ENCODE assay signal across 8 cellular contexts in genomic region chr13:27374650-27375049, GRCh38. TPM values are rescaled to one million over a fixed set of nuclear protein-coding genes. Genes with fewer than 3 reads are reported as not detected.
DNase-seq lines count a peak whose midpoint lies in the region; ATAC-seq, FAIRE-seq and TF ChIP-seq lines count a peak whose summit lies in the region.

No MANE protein-coding gene starts in this region.

- POLR2A ChIA-PET in K562 (lab: Yijun Ruan, JAX): interaction anchor here (0.9 kb wide), 1 partner anchor 113 kb away, joined by 4 read pairs; no protein-coding TSS in a partner anchor

- no peak for TF ChIP-seq EP300 in K562 (IDR thresholded peaks at IDR 0.05; ENCODE audit: low read length)

- in situ Hi-C loops in GM23248 (cut with MboI) (no loop called here), K562 (cut with MboI) (loop anchor here (5.0 kb wide), 1 partner anchor 613 kb away; the partner anchor contains the start of gene URAD)

- H4K20me1 ChIP-seq in GM23248 (ENCODE audit: insufficient read depth) (no peaks in the 10 kb centered on the region), K562 (replicated peaks; ENCODE audit: control insufficient read depth, insufficient read depth, low read length) (no peaks in the 10 kb centered on the region)

- BruUV-seq in K562 (replicated peaks; lab: Mats Ljungman, UMichigan): no TSS peak

- TF ChIP-seq POLR2A in K562 (conservative IDR thresholded peaks at IDR 0.05): no peak

- TF ChIP-seq CTCF in K562 (IDR thresholded peaks at IDR 0.05 in 2 of 3, conservative IDR thresholded peaks at IDR 0.05 in 1 of 3; ENCODE audit: insufficient read depth in 2 of 3, low read depth in 1 of 3, low read length in 3 of 3): peak; percentile 76 to 81 (median 78)

- peaks cover 17% of the 10 kb centered on the region for H3K27me3 ChIP-seq in GM23248 (replicated peaks; ENCODE audit: insufficient read depth)
- peaks cover 11 to 35% of the 10 kb centered on the region in 2 experiments; a peak in 4 of 5 replicates for H3K27me3 ChIP-seq in K562 (ENCODE audit: control insufficient read depth in 2 of 2, insufficient read depth in 2 of 2, low read length in 2 of 2)
- H3K27me3 ChIP-seq in small intestine (ENCODE audit: control insufficient read depth in 2 of 2, insufficient read depth in 2 of 2, low read length in 2 of 2): no peaks in the 10 kb centered on the region

- no peaks in the 10 kb centered on the region for H3K9me2 ChIP-seq in GM23248 (ENCODE audit: insufficient read depth)

- no peak overlapping the region for H3K4me3 ChIP-seq in GM23248
- no peak overlapping the region for H3K4me3 ChIP-seq in K562
- no peak overlapping the region for H3K4me3 ChIP-seq in small intestine (ENCODE audit: low read depth in 1 of 2, low read length in 2 of 2)

- no peaks in the 10 kb centered on the region for H3K4me1 ChIP-seq in GM23248 (ENCODE audit: insufficient read depth)
- no peaks in the 10 kb centered on the region for H3K4me1 ChIP-seq in K562 (replicated peaks in 1 of 2; ENCODE audit: control insufficient read depth in 2 of 2, insufficient read depth in 2 of 2, low read length in 2 of 2)
- peaks cover 0 to 2% of the 10 kb centered on the region in 2 donors for H3K4me1 ChIP-seq in small intestine (ENCODE audit: control insufficient read depth in 2 of 2, insufficient read depth in 1 of 2, low read depth in 1 of 2, low read length in 1 of 2)

- DNase-seq in D341Med (ENCODE audit: low spot score) (peak; percentile 74), GM23248 (peak; percentile 96), NCI-H1930 (lab: John Stamatoyannopoulos, UW) (peak; percentile 67 to 70), T-helper 9 cell (peak; percentile 33), K562 (ENCODE audit: extremely low read depth in 1 of 4, low spot score in 3 of 4) (peak; percentile 64 to 77 (median 68)), hypothalamus (lab: John Stamatoyannopoulos, UW) (peak in 31 of 51 donors; percentile 4 to 62 (median 30)), small intestine (peak; percentile 92)

- peak; percentile 55 to 70 for TF ChIP-seq RAD21 in K562 (CRISPR knock-in tag; conservative IDR thresholded peaks at IDR 0.05 in 1 of 2, IDR thresholded peaks at IDR 0.05 in 1 of 2)

- CTCF ChIA-PET in K562 (lab: Yijun Ruan, JAX; ENCODE audit: low intra/inter-chr PET ratio): interaction anchor here (1.0 to 2.1 kb wide), 3 partner anchors 8 to 452 kb away, joined by 3 to 16 read pairs (median 4); no protein-coding TSS in a partner anchor

- H2AFZ ChIP-seq in GM23248: peak overlapping the region; percentile 2; the same call in 1 of the 2 replicates
- no peak overlapping the region for H2AFZ ChIP-seq in K562 (ENCODE audit: low read depth, low read length)

- FAIRE-seq in K562 (lab: Jason Lieb, UNC) (peak; percentile 95), small intestine (lab: Jason Lieb, UNC) (no peak)

- H3K9ac ChIP-seq in GM23248: no peak overlapping the region
- no peak overlapping the region for H3K9ac ChIP-seq in K562 (ENCODE audit: insufficient read depth in 1 of 2, low read depth in 2 of 2, low read length in 2 of 2)

- H3K9me3 ChIP-seq in GM23248 (ENCODE audit: low read depth): no peaks in the 10 kb centered on the region
- no peaks in the 10 kb centered on the region for H3K9me3 ChIP-seq in K562 (replicated peaks; ENCODE audit: control insufficient read depth, insufficient read depth, low read depth, low read length)
- H3K9me3 ChIP-seq in small intestine (ENCODE audit: control insufficient read depth, low read depth): no peaks in the 10 kb centered on the region

- peak overlapping the region; percentile 38 for H3K4me2 ChIP-seq in GM23248 (ENCODE audit: unreplicated experiment)
- H3K4me2 ChIP-seq in K562 (ENCODE audit: insufficient read depth, low read length): no peak overlapping the region

- H3K79me2 ChIP-seq in GM23248 (ENCODE audit: insufficient read depth) (no peaks in the 10 kb centered on the region), K562 (ENCODE audit: control insufficient read depth, insufficient read depth, low read length) (no peaks in the 10 kb centered on the region)

- no peaks in the 10 kb centered on the region for H3K36me3 ChIP-seq in GM23248 (ENCODE audit: low read depth)
- H3K36me3 ChIP-seq in K562 (ENCODE audit: control insufficient read depth, insufficient read depth, low read length): no peaks in the 10 kb centered on the region
- no peaks in the 10 kb centered on the region for H3K36me3 ChIP-seq in small intestine (ENCODE audit: control insufficient read depth in 2 of 2, insufficient read depth in 2 of 2, low read length in 2 of 2)

- H3K27ac ChIP-seq in GM23248 (no peak overlapping the region), K562 (ENCODE audit: extremely low read depth, low read depth, low read length) (no peak overlapping the region), small intestine (ENCODE audit: low read depth in 1 of 2, low read length in 1 of 2) (peak overlapping the region; percentile 67 to 83)

- ATAC-seq in K562: peak; percentile 98
- no peak for ATAC-seq in HG03521 (IDR thresholded peaks at IDR 0.05; ENCODE audit: unreplicated experiment)

- intact Hi-C loops in K562 (cut with micrococcal nuclease): loop anchor here (1.0 to 5.0 kb wide), 2 partner anchors 452 to 608 kb away; no protein-coding TSS in a partner anchor

- no peaks in the 10 kb centered on the region for H3K9me1 ChIP-seq in K562 (ENCODE audit: control insufficient read depth, insufficient read depth, low read length)

- H3F3A ChIP-seq in GM23248 (ENCODE audit: insufficient read depth): peaks cover 7% of the 10 kb centered on the region; the same call in 1 of the 2 replicates

- WGBS in GM23248 (ENCODE audit: low coverage in 1 of 2, low lambda C conversion rate in 2 of 2, missing lambda C conversion rate in 2 of 2), 2 experiments: 4% methylated on average over 7 of the region's 7 CpGs
- 0% methylated on average over 7 of the region's 7 CpGs for WGBS in K562 (ENCODE audit: insufficient coverage, low coverage, missing lambda C conversion rate)
- 0 to 1% (median 0%) methylated on average over 7 of the region's 7 CpGs for WGBS in small intestine, 3 donors

TF ChIP-seq in K562, 482 proteins besides CTCF, POLR2A, EP300 and RAD21 (continues in another document):
- no peak for TF ChIP-seq PYGO2 (tag; IDR thresholded peaks at IDR 0.05)
- TF ChIP-seq ZBTB11 (CRISPR knock-in tag; IDR thresholded peaks at IDR 0.05): no peak
- peak; percentile 27; the same call in 1 of the 2 replicates for TF ChIP-seq STAG1 (CRISPR knock-in tag; IDR thresholded peaks at IDR 0.05; ENCODE audit: borderline replicate concordance)
- TF ChIP-seq ZNF699 (CRISPR knock-in tag; IDR thresholded peaks at IDR 0.05; ENCODE audit: insufficient replicate concordance): no peak
- TF ChIP-seq SREBF2 (CRISPR knock-in tag; IDR thresholded peaks at IDR 0.05): no peak
- TF ChIP-seq SMC3 (conservative IDR thresholded peaks at IDR 0.05; ENCODE audit: insufficient read depth, low read depth, low read length): peak; percentile 72
- peak; percentile 55 for TF ChIP-seq CREM (IDR thresholded peaks at IDR 0.05; ENCODE audit: low read depth)

RNA-seq across cellular contexts. Expression of gene GTF3A, which starts 49.8 kb away (rescaled TPM):
- total RNA-seq in GM23248 (2014; rRNA removed; shearing (Covaris generic)): 59.9 and 86.2 TPM in 2 replicates
- polyA plus RNA-seq in GM23248 (2016; fragmentation: Nextera tagmentation; extraction: Ambion mirVana) (163 TPM in 2 replicates), K562 (2011; rRNA removed) (126 and 174 TPM in 2 replicates), K562 (2014; fragmentation: Illumina TruSeq; extraction: Trizol) (261 and 303 TPM in 2 replicates), K562 (2014; fragmentation: Nextera tagmentation; extraction: Ambion mirVana) (10 to 100 TPM; 47.5 to 63.9 TPM), K562 (2014; rRNA removed) (161 and 162 TPM in 2 replicates), small intestine (100 to 1,000 TPM in 2 of 3 donors, 10 to 100 TPM in 1; 98.2 to 129 (median 126) TPM)
- 33.9 and 37.6 TPM in 2 replicates for total RNA-seq in K562 (2011; cell fraction: chromatin; rRNA removed; ENCODE audit: low replicate concordance)
- 30.0 and 31.3 TPM in 2 replicates for total RNA-seq in K562 (2011; cell fraction: nucleolus; rRNA removed)
- total RNA-seq in K562 (2011; cell fraction: nucleoplasm; rRNA removed): 35.6 and 63.0 TPM in 2 replicates
- total RNA-seq in K562 (2014; rRNA removed) (197 and 224 TPM in 2 replicates), K562 (2014; rRNA removed; fragmentation: Illumina TruSeq; extraction: Trizol) (239 and 267 TPM in 2 replicates), K562 (2015; rRNA removed; fragmentation: Illumina TruSeq; extraction: Trizol) (184 and 203 TPM in 2 replicates), K562 (2021) (152 and 160 TPM in 2 replicates)
- 69.8 and 130 TPM in 2 replicates for polyA plus RNA-seq in K562 (2011; cell fraction: cytosol; rRNA removed)
- 73.0 and 80.9 TPM in 2 replicates for polyA plus RNA-seq in K562 (2011; cell fraction: nucleus; rRNA removed)
- 119 and 134 TPM in 2 replicates for polyA plus RNA-seq in K562 (2012)
- 101 and 123 TPM in 2 replicates for polyA minus RNA-seq in K562 (2011; rRNA and poly(A)+ RNA removed)
- polyA minus RNA-seq in K562 (2011; cell fraction: cytosol; rRNA and poly(A)+ RNA removed): 51.2 and 61.3 TPM in 2 replicates
- 41.2 and 50.1 TPM in 2 replicates for polyA minus RNA-seq in K562 (2011; cell fraction: nucleus; rRNA and poly(A)+ RNA removed)

Comparison
In these comparisons a context has a peak if more than half of its experiments do, and no peak if none do; other contexts are left out.
1. DNase-seq: peak in every context shown above with its lines; median percentile 96 in GM23248; 92 in small intestine; 74 in D341Med; 68 in NCI-H1930; 68 in K562; 33 in T-helper 9 cell; 30 in hypothalamus.
2. H3K27ac ChIP-seq: peak in small intestine (2 of 2); none in GM23248 (single experiment) and K562 (single experiment).